ENCODE assay signal across 8 cellular contexts in genomic region chr1:94540440-94541174, GRCh38. TPM values are rescaled to one million over a fixed set of nuclear protein-coding genes. Genes with fewer than 3 reads are reported as not detected.
DNase-seq lines count a peak whose midpoint lies in the region; ATAC-seq and TF ChIP-seq lines count a peak whose summit lies in the region.

No MANE protein-coding gene starts in this region.

- no peaks in the 10 kb centered on the region for H3K27me3 ChIP-seq in BE2C
- no peaks in the 10 kb centered on the region for H3K27me3 ChIP-seq in endocrine pancreas (ENCODE audit: control insufficient read depth, insufficient read depth, low read length)

- H3K9me3 ChIP-seq in BE2C = no peaks in the 10 kb centered on the region
- H3K9me3 ChIP-seq in endocrine pancreas (ENCODE audit: control insufficient read depth, low read length) = no peaks in the 10 kb centered on the region

- H3K36me3 ChIP-seq in BE2C = no peaks in the 10 kb centered on the region
- no peaks in the 10 kb centered on the region for H3K36me3 ChIP-seq in endocrine pancreas (ENCODE audit: control insufficient read depth, insufficient read depth, low read length)

- H3K4me3 ChIP-seq in BE2C (ENCODE audit: low read depth, low read length) = peak overlapping the region; percentile 67
- H3K4me3 ChIP-seq in endocrine pancreas (ENCODE audit: control insufficient read depth, insufficient read depth, low read length) = peak overlapping the region; percentile 87

- H3K9me3 Mint-ChIP-seq in natural killer cell treated with Interleukin-12 subunit alpha and Interleukin-12 subunit beta and Interleukin-15 and Interleukin-18, amount 100 ng/mL, for 72 hours = no peaks in the 10 kb centered on the region

- TF ChIP-seq CTCF in BE2C (IDR thresholded peaks at IDR 0.05; ENCODE audit: low read depth, low read length) = no peak

- H3K36me3 Mint-ChIP-seq in natural killer cell treated with Interleukin-12 subunit alpha and Interleukin-12 subunit beta and Interleukin-15 and Interleukin-18, amount 100 ng/mL, for 72 hours = no peaks in the 10 kb centered on the region

- H3K9ac ChIP-seq in endocrine pancreas (ENCODE audit: control insufficient read depth, insufficient read depth, low read length) = peak overlapping the region; percentile 56

- H3K4me1 Mint-ChIP-seq in natural killer cell treated with Interleukin-12 subunit alpha and Interleukin-12 subunit beta and Interleukin-15 and Interleukin-18, amount 100 ng/mL, for 72 hours (ENCODE audit: low read depth in 2 of 2) = peaks cover 8 to 10% of the 10 kb centered on the region in 2 donors

- no peak overlapping the region for H3K27ac Mint-ChIP-seq in natural killer cell treated with Interleukin-12 subunit alpha and Interleukin-12 subunit beta and Interleukin-15 and Interleukin-18, amount 100 ng/mL, for 72 hours

- no peaks in the 10 kb centered on the region; the same call in 1 of the 2 replicates for H3K4me1 ChIP-seq in BE2C
- H3K4me1 ChIP-seq in endocrine pancreas (ENCODE audit: control insufficient read depth, insufficient read depth, low read length) = peaks cover 7% of the 10 kb centered on the region

- ATAC-seq in natural killer cell treated with Interleukin-12 subunit alpha and Interleukin-12 subunit beta and Interleukin-15 and Interleukin-18, amount 100 ng/mL, for 72 hours = no peak
- ATAC-seq in GM19023 (IDR thresholded peaks at IDR 0.05; ENCODE audit: unreplicated experiment) (no peak), HG03439 (IDR thresholded peaks at IDR 0.05; ENCODE audit: unreplicated experiment) (no peak)

- DNase-seq in BE2C (no peak), NCI-H526 treated with DMSO at 0.1 percent for 48 hours (lab: John Stamatoyannopoulos, UW) (peak; percentile 72), HuH-7 (ENCODE audit: low spot score) (no peak)
- DNase-seq in natural killer cell treated with Interleukin-12 subunit alpha and Interleukin-12 subunit beta and Interleukin-15 and Interleukin-18, amount 100 ng/mL, for 72 hours (ENCODE audit: low spot score) = no peak
- DNase-seq in stimulated activated CD4-positive, alpha-beta T cell treated with anti-CD3 and anti-CD28 coated beads, Interleukin-2, amount 100 ng/mL, for 48 hours = no peak

- peaks cover 55 to 73% of the 10 kb centered on the region in 2 donors for H3K27me3 Mint-ChIP-seq in natural killer cell treated with Interleukin-12 subunit alpha and Interleukin-12 subunit beta and Interleukin-15 and Interleukin-18, amount 100 ng/mL, for 72 hours

- H3K4me3 Mint-ChIP-seq in natural killer cell treated with Interleukin-12 subunit alpha and Interleukin-12 subunit beta and Interleukin-15 and Interleukin-18, amount 100 ng/mL, for 72 hours = peak overlapping the region; percentile 50

RNA-seq across cellular contexts. Expression of gene F3, which starts 1.0 kb away (rescaled TPM):
- not detected for polyA plus RNA-seq in BE2C (2012; ENCODE audit: insufficient read depth, insufficient read length, low read depth)
- not detected for total RNA-seq in natural killer cell treated with Interleukin-12 subunit alpha and Interleukin-12 subunit beta and Interleukin-15 and Interleukin-18, amount 100 ng/mL, for 72 hours
